ENCODE assay signal across 23 cellular contexts in the genomic region with DNA sequence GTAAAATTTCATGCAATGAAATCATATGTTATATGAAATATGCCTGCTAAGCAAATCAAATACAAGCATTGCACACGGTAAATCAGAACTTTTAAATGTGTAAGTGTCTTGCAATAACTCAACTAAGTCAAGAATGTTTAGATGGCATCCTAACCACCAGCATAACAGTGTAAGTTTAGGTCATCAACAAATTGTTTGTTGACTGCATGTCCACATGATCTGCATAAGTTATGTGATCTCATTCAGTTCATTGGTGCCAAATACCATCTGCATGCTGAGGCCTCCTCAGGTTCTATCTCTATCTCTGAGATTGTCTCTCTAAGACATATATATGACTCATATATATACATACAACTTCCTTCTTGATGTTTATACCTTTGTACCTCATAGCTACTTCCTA.
"Had no signal": no experiment of that assay in that cellular context is flagged by ENCODE, and none has a peak within 500 bp of the region (broad histone marks: within the 10 kb centered on the region; RNA-seq: fewer than 3 reads in every experiment).

No MANE protein-coding gene starts in this region.

- H3K4me3 ChIP-seq: left ventricle myocardium inferior, lower lobe of right lung, pancreas, prostate gland, right lobe of liver, thyroid gland had no signal

- H3K4me1 Mint-ChIP-seq: immature natural killer cell; naive B cell; nephron; stimulated activated memory B cell treated with anti-CD40 and anti-IgM and Interleukin-4, amounts not matched to agents 10 μg/mL and 1 μg/mL and 100 μg/mL, for 72 hours had no signal

- H3K9me3 Mint-ChIP-seq: dendritic cell treated with granulocyte-macrophage colony-stimulating factor and Interleukin-4, amounts not matched to agents 40 ng/mL and 50 ng/mL, for 4 days; nephron; stimulated activated memory B cell treated with anti-CD40 and anti-IgM and Interleukin-4, amounts not matched to agents 10 μg/mL and 1 μg/mL and 100 μg/mL, for 72 hours; stimulated activated naive CD8-positive, alpha-beta T cell treated with anti-CD3 and anti-CD28 coated beads, Interleukin-15, Interleukin-2, amounts not matched to agents 100 ng/mL and 50 ng/mL, for 24 hours; type B pancreatic cell had no signal

- H3K36me3 Mint-ChIP-seq: immature natural killer cell; naive B cell; stimulated activated memory B cell treated with anti-CD40 and anti-IgM and Interleukin-4, amounts not matched to agents 10 μg/mL and 1 μg/mL and 100 μg/mL, for 72 hours; type B pancreatic cell had no signal

- H3K9me3 ChIP-seq: left ventricle myocardium inferior, lower lobe of right lung, pancreas, prostate gland, right lobe of liver, thyroid gland had no signal

- H3K27me3 Mint-ChIP-seq: dendritic cell treated with granulocyte-macrophage colony-stimulating factor and Interleukin-4, amounts not matched to agents 40 ng/mL and 50 ng/mL, for 4 days; stimulated activated memory B cell treated with anti-CD40 and anti-IgM and Interleukin-4, amounts not matched to agents 10 μg/mL and 1 μg/mL and 100 μg/mL, for 72 hours; type B pancreatic cell had no signal

- H3K36me3 ChIP-seq: left ventricle myocardium inferior, lower lobe of right lung, pancreas, prostate gland, right lobe of liver, thyroid gland had no signal

- H3K27ac Mint-ChIP-seq: dendritic cell treated with granulocyte-macrophage colony-stimulating factor and Interleukin-4, amounts not matched to agents 40 ng/mL and 50 ng/mL, for 4 days; immature natural killer cell; naive B cell; nephron; stimulated activated memory B cell treated with anti-CD40 and anti-IgM and Interleukin-4, amounts not matched to agents 10 μg/mL and 1 μg/mL and 100 μg/mL, for 72 hours; stimulated activated naive CD8-positive, alpha-beta T cell treated with anti-CD3 and anti-CD28 coated beads, Interleukin-15, Interleukin-2, amounts not matched to agents 100 ng/mL and 50 ng/mL, for 24 hours; type B pancreatic cell had no signal

- H3K4me3 Mint-ChIP-seq: dendritic cell treated with granulocyte-macrophage colony-stimulating factor and Interleukin-4, amounts not matched to agents 40 ng/mL and 50 ng/mL, for 4 days; immature natural killer cell; naive B cell; nephron; stimulated activated memory B cell treated with anti-CD40 and anti-IgM and Interleukin-4, amounts not matched to agents 10 μg/mL and 1 μg/mL and 100 μg/mL, for 72 hours; stimulated activated naive CD8-positive, alpha-beta T cell treated with anti-CD3 and anti-CD28 coated beads, Interleukin-15, Interleukin-2, amounts not matched to agents 100 ng/mL and 50 ng/mL, for 24 hours; type B pancreatic cell had no signal

- H3K27me3 ChIP-seq: pancreas, right lobe of liver, thyroid gland had no signal

- FAIRE-seq: colon, frontal cortex, keratinocyte, pancreas, urothelium cell line had no signal

- ATAC-seq: left cardiac atrium; lower lobe of right lung; pancreas; right lobe of liver; stimulated activated memory B cell treated with anti-CD40 and anti-IgM and Interleukin-4, amounts not matched to agents 10 μg/mL and 1 μg/mL and 100 μg/mL, for 72 hours had no signal

- DNase-seq: central memory CD4-positive, alpha-beta T cell; immature natural killer cell; left cardiac atrium; left ventricle myocardium inferior; lower lobe of right lung; mesenchymal stem cell; naive B cell; occipital lobe; pancreas; retina; right lobe of liver; stimulated activated CD4-positive, alpha-beta T cell treated with anti-CD3 and anti-CD28 coated beads, Interleukin-4, amount 100 ng/mL, for 1 hour; thyroid gland had no signal

- H3K4me1 ChIP-seq: left ventricle myocardium inferior, lower lobe of right lung, pancreas, prostate gland, right lobe of liver had no signal

- H3K27ac ChIP-seq: left ventricle myocardium inferior, lower lobe of right lung, pancreas, prostate gland, right lobe of liver, thyroid gland had no signal
